ENCODE assay signal across 10 cellular contexts in genomic region chr9:26945591-26945990, GRCh38. TPM values are rescaled to one million over a fixed set of nuclear protein-coding genes. Genes with fewer than 3 reads are reported as not detected.
DNase-seq lines count a peak whose midpoint lies in the region; ATAC-seq and TF ChIP-seq lines count a peak whose summit lies in the region.
"Had no signal": no experiment of that assay in that cellular context is flagged by ENCODE, and none has a peak within 500 bp of the region (broad histone marks: within the 10 kb centered on the region; RNA-seq: fewer than 3 reads in every experiment).

No MANE protein-coding gene starts in this region.

- peak overlapping the region; percentile 99 for H3K27ac Mint-ChIP-seq in activated naive CD8-positive, alpha-beta T cell treated with anti-CD3 and anti-CD28 coated beads for 36 hours

- no peak for ATAC-seq in upper lobe of right lung
- ATAC-seq in GM19452 (IDR thresholded peaks at IDR 0.05; ENCODE audit: unreplicated experiment) = no peak

- no peak overlapping the region for H3K27ac ChIP-seq in cardiac muscle cell
- no peak overlapping the region for H3K27ac ChIP-seq in right atrium auricular region
- no peak overlapping the region for H3K27ac ChIP-seq in upper lobe of right lung

- H3K27me3 ChIP-seq in cardiac muscle cell (no peaks in the 10 kb centered on the region), right atrium auricular region (no peaks in the 10 kb centered on the region), kidney epithelial cell (ENCODE audit: control insufficient read depth, insufficient read depth, low read length) (no peaks in the 10 kb centered on the region), upper lobe of right lung (no peaks in the 10 kb centered on the region)

- TF ChIP-seq CTCF in cardiac muscle cell (IDR thresholded peaks at IDR 0.05; ENCODE audit: low read depth, low read length) (no peak), right atrium auricular region (IDR thresholded peaks at IDR 0.05) (no peak), kidney epithelial cell (IDR thresholded peaks at IDR 0.05; ENCODE audit: insufficient read depth, low read length, poor library complexity, severe bottlenecking) (no peak), upper lobe of right lung (IDR thresholded peaks at IDR 0.05) (no peak)

- intact Hi-C loops in upper lobe of right lung (cut with DNase I) = no loop called here

- H3K9me3 ChIP-seq in cardiac muscle cell (ENCODE audit: low read depth) (no peaks in the 10 kb centered on the region), right atrium auricular region (no peaks in the 10 kb centered on the region), upper lobe of right lung (no peaks in the 10 kb centered on the region)

- H3K4me3 Mint-ChIP-seq in activated naive CD8-positive, alpha-beta T cell treated with anti-CD3 and anti-CD28 coated beads for 36 hours = peak overlapping the region; percentile 90

- H3K27me3 Mint-ChIP-seq in activated naive CD8-positive, alpha-beta T cell treated with anti-CD3 and anti-CD28 coated beads for 36 hours = no peaks in the 10 kb centered on the region

- peaks cover 49% of the 10 kb centered on the region for H3K4me1 Mint-ChIP-seq in activated naive CD8-positive, alpha-beta T cell treated with anti-CD3 and anti-CD28 coated beads for 36 hours

- DNase-seq in cardiac muscle cell (ENCODE audit: low read depth in 1 of 2, low spot score in 1 of 2) (no peak), right atrium auricular region (ENCODE audit: low spot score) (no peak), kidney epithelial cell (ENCODE audit: low read depth) (no peak), upper lobe of right lung (no peak), SIG-M5 (lab: John Stamatoyannopoulos, UW) (no peak), NCI-H2081 treated with DMSO at 0.1 percent for 48 hours (lab: John Stamatoyannopoulos, UW) (no peak)
- DNase-seq in activated naive CD8-positive, alpha-beta T cell treated with anti-CD3 and anti-CD28 coated beads for 36 hours = no peak
- DNase-seq: NCI-H1105 treated with DMSO at 0.1 percent for 48 hours had no signal

- H3K4me3 ChIP-seq in cardiac muscle cell (peak overlapping the region; percentile 81), right atrium auricular region (peak overlapping the region in 1 of 2 donors; percentile 98), kidney epithelial cell (ENCODE audit: low read depth, low read length) (peak overlapping the region; percentile 74), upper lobe of right lung (peak overlapping the region; percentile 95)

- H3K4me1 ChIP-seq in cardiac muscle cell (ENCODE audit: low read depth) (peaks cover 12% of the 10 kb centered on the region), right atrium auricular region (peaks cover 0 to 27% of the 10 kb centered on the region in 2 donors), upper lobe of right lung (peaks cover 24% of the 10 kb centered on the region)

- H3K36me3 Mint-ChIP-seq in activated naive CD8-positive, alpha-beta T cell treated with anti-CD3 and anti-CD28 coated beads for 36 hours = peaks cover 34% of the 10 kb centered on the region

- no peaks in the 10 kb centered on the region for H3K9me3 Mint-ChIP-seq in activated naive CD8-positive, alpha-beta T cell treated with anti-CD3 and anti-CD28 coated beads for 36 hours

- H3K36me3 ChIP-seq in cardiac muscle cell (no peaks in the 10 kb centered on the region), right atrium auricular region (no peaks in the 10 kb centered on the region), kidney epithelial cell (ENCODE audit: control insufficient read depth, insufficient read depth, low read length) (no peaks in the 10 kb centered on the region), upper lobe of right lung (no peaks in the 10 kb centered on the region)

RNA-seq across cellular contexts. Expression of gene PLAA, which starts 1.5 kb away (rescaled TPM):
- total RNA-seq in cardiac muscle cell = 30.7 and 32.6 TPM in 2 replicates
- polyA plus RNA-seq in cardiac muscle cell = 30.9 and 36.0 TPM in 2 replicates
- total RNA-seq in right atrium auricular region = 10 to 100 TPM; 19.7 to 24.4 TPM
- total RNA-seq in activated naive CD8-positive, alpha-beta T cell treated with anti-CD3 and anti-CD28 coated beads for 36 hours = 10 to 100 TPM; 42.5 to 45.3 TPM
- total RNA-seq in kidney epithelial cell = 34.8 and 36.3 TPM in 2 replicates
- total RNA-seq in upper lobe of right lung = 22.1 TPM

RNA-seq across cellular contexts. Expression of gene IFT74, which starts 10.6 kb away (rescaled TPM):
- 14.6 and 25.2 TPM in 2 replicates for total RNA-seq in cardiac muscle cell
- polyA plus RNA-seq in cardiac muscle cell = 20.6 and 27.8 TPM in 2 replicates
- 10 to 100 TPM in 1 of 2 donors, 1 to 10 TPM in 1; 9.0 to 10.6 TPM for total RNA-seq in right atrium auricular region
- 10 to 100 TPM; 11.0 to 12.4 TPM for total RNA-seq in activated naive CD8-positive, alpha-beta T cell treated with anti-CD3 and anti-CD28 coated beads for 36 hours
- 10.4 and 17.5 TPM in 2 replicates for total RNA-seq in kidney epithelial cell
- total RNA-seq in upper lobe of right lung = 11.6 TPM

RNA-seq across cellular contexts. Expression of gene CAAP1, which starts 53.0 kb away (rescaled TPM):
- total RNA-seq in cardiac muscle cell (21.5 and 24.9 TPM in 2 replicates), right atrium auricular region (10 to 100 TPM in 1 of 2 donors, 1 to 10 TPM in 1; 8.6 to 10.2 TPM), kidney epithelial cell (26.3 and 33.4 TPM in 2 replicates), upper lobe of right lung (11.6 TPM)
- polyA plus RNA-seq in cardiac muscle cell = 19.9 and 20.6 TPM in 2 replicates
- total RNA-seq in activated naive CD8-positive, alpha-beta T cell treated with anti-CD3 and anti-CD28 coated beads for 36 hours = 10 to 100 TPM; 19.3 to 20.8 TPM

RNA-seq across cellular contexts. Expression of gene LRRC19, which starts 59.9 kb away (rescaled TPM):
- total RNA-seq in cardiac muscle cell = not detected in 2 replicates
- polyA plus RNA-seq in cardiac muscle cell = 0.21 and 0.44 TPM in 2 replicates
- not detected for total RNA-seq in right atrium auricular region
- not detected for total RNA-seq in activated naive CD8-positive, alpha-beta T cell treated with anti-CD3 and anti-CD28 coated beads for 36 hours
- under 0.01 TPM in 1 of 2 replicates, not detected in the other for total RNA-seq in kidney epithelial cell
- 0.64 TPM for total RNA-seq in upper lobe of right lung
- total RNA-seq: dermis blood vessel endothelial cell had no signal
